8 cellular contexts compared by ENCODE assay signal in genomic region chr16:88569985-88570690, GRCh38. TPM values are rescaled to one million over a fixed set of nuclear protein-coding genes. Genes with fewer than 3 reads are reported as not detected.
A peak's percentile ranks its signal among the peaks of the same experiment; 100 is the strongest.
DNase-seq lines count a peak whose midpoint lies in the region; ATAC-seq and TF ChIP-seq lines count a peak whose summit lies in the region.

Gene ZC3H18, plus strand, starts transcription at chr16:88570403. Its CDS starts 6,721 bp downstream, at chr16:88577124.

- H4K20me1 ChIP-seq in IMR-90 (ENCODE audit: insufficient read depth, low read length): peaks cover 28% of the 10 kb centered on the region
- peaks cover 18% of the 10 kb centered on the region for H4K20me1 ChIP-seq in OCI-LY7 (ENCODE audit: insufficient read depth, low read length)

- peaks cover 16 to 48% of the 10 kb centered on the region in 2 experiments for H3K79me1 ChIP-seq in IMR-90 (ENCODE audit: low read depth in 1 of 2, low read length in 2 of 2)

- H2BK5ac ChIP-seq in IMR-90 (ENCODE audit: low read depth, low read length, poor library complexity, severe bottlenecking): peak within 1 kb of the TSS; percentile 92

- H3K14ac ChIP-seq in IMR-90 (replicated peaks; ENCODE audit: low read depth, low read length): peak within 1 kb of the TSS; percentile 62

- peak within 1 kb of the TSS; percentile 91 for H2AK5ac ChIP-seq in IMR-90 (ENCODE audit: low read depth, low read length)

- H3K9me3 ChIP-seq in IMR-90 (ENCODE audit: control insufficient read depth, insufficient read depth, low read length): no peaks in the 10 kb centered on the region
- no peaks in the 10 kb centered on the region for H3K9me3 ChIP-seq in OCI-LY7 (ENCODE audit: low read length)

- TF ChIP-seq CTCF in IMR-90 (conservative IDR thresholded peaks at IDR 0.05; ENCODE audit: low read depth, low read length) (no peak), OCI-LY7 (conservative IDR thresholded peaks at IDR 0.05; ENCODE audit: low read length) (no peak)

- H3K27me3 ChIP-seq in IMR-90 (ENCODE audit: control insufficient read depth, insufficient read depth, low read length): no peaks in the 10 kb centered on the region

- H2AFZ ChIP-seq in IMR-90 (replicated peaks; ENCODE audit: low read length, poor library complexity) (peak within 1 kb of the TSS; percentile 96), OCI-LY7 (ENCODE audit: low read length) (peak within 1 kb of the TSS; percentile 91)

- no peak within 1 kb of the TSS for H2BK20ac ChIP-seq in IMR-90 (ENCODE audit: low read depth, low read length)

- peak within 1 kb of the TSS; percentile 46; the same call in 1 of the 2 replicates for H3K18ac ChIP-seq in IMR-90 (ENCODE audit: low read depth, low read length)

- peak within 1 kb of the TSS; percentile 98 for H3K4me3 ChIP-seq in IMR-90 (ENCODE audit: insufficient read depth, low read depth, low read length)
- H3K4me3 ChIP-seq in OCI-LY7 (ENCODE audit: low read depth, low read length, poor library complexity, severe bottlenecking): peak within 1 kb of the TSS; percentile 98

- CTCF ChIA-PET in IMR-90 (lab: Yijun Ruan, JAX): no interaction called here
- CTCF ChIA-PET in OCI-LY7 (lab: Charles Lee; ENCODE audit: unreplicated experiment): interaction anchor here (0.6 kb wide), 3 partner anchors 12 to 614 kb away, joined by 4 to 9 read pairs (median 7); partner anchors contain the start of gene ZFPM1

- H4K91ac ChIP-seq in IMR-90 (ENCODE audit: insufficient read depth, low read depth, low read length): peak within 1 kb of the TSS; percentile 81; the same call in 1 of the 2 replicates

- peaks cover 54% of the 10 kb centered on the region for H3K79me2 ChIP-seq in OCI-LY7 (ENCODE audit: insufficient read depth, low read depth, low read length)

- peak within 1 kb of the TSS; percentile 93 for H2AK9ac ChIP-seq in IMR-90 (replicated peaks; ENCODE audit: low read depth, low read length, poor library complexity)

- H3K56ac ChIP-seq in IMR-90 (ENCODE audit: extremely low read depth, insufficient read depth, low read length): peak within 1 kb of the TSS; percentile 55

- peak within 1 kb of the TSS; percentile 92 for H4K5ac ChIP-seq in IMR-90 (ENCODE audit: low read depth, low read length)

- H3K36me3 ChIP-seq in IMR-90 (ENCODE audit: control insufficient read depth, insufficient read depth, low read length): peaks cover 7% of the 10 kb centered on the region
- peaks cover 35% of the 10 kb centered on the region for H3K36me3 ChIP-seq in OCI-LY7 (ENCODE audit: insufficient read depth, low read length)

- peak within 1 kb of the TSS; percentile 99 for H3K9ac ChIP-seq in IMR-90 (ENCODE audit: low read depth, low read length)

- H4K8ac ChIP-seq in IMR-90 (ENCODE audit: low read depth in 2 of 2, low read length in 2 of 2): peak within 1 kb of the TSS; percentile 85 to 98

- TF ChIP-seq POLR2A in IMR-90 (IDR thresholded peaks at IDR 0.05; ENCODE audit: low read depth, low read length): peak; percentile 83

- H3K9me1 ChIP-seq in IMR-90 (ENCODE audit: insufficient read depth, low read length): peaks cover 4% of the 10 kb centered on the region

- peak within 1 kb of the TSS; percentile 44; the same call in 1 of the 2 replicates for H2BK120ac ChIP-seq in IMR-90 (ENCODE audit: low read depth, low read length)

- WGBS in IMR-90 (ENCODE audit: extremely low coverage in 2 of 2, insufficient read length in 1 of 2), 2 experiments: 0% methylated on average over 42 of the region's 90 CpGs; no CpG with 5 or more reads in 1 of the 2 experiments

- H3K9me2 ChIP-seq in OCI-LY7 (ENCODE audit: insufficient read depth, low read length): no peaks in the 10 kb centered on the region

- intact Hi-C loops in IMR-90 (cut with micrococcal nuclease): loop anchor here (10.0 kb wide), 1 partner anchor 615 kb away; the partner anchor contains the start of gene BANP
- intact Hi-C loops in OCI-LY7 (cut with micrococcal nuclease; ENCODE audit: unreplicated experiment): loop anchor here (5.0 kb wide), 2 partner anchors 118 to 132 kb away; partner anchors contain the start of gene ZFPM1

- H3K4me2 ChIP-seq in IMR-90 (ENCODE audit: low read depth, low read length) (peak within 1 kb of the TSS; percentile 99), OCI-LY7 (ENCODE audit: low read length) (peak within 1 kb of the TSS; percentile 100)

- H3K4me1 ChIP-seq in IMR-90 (ENCODE audit: control insufficient read depth, insufficient read depth, low read length) (peaks cover 8% of the 10 kb centered on the region), OCI-LY7 (ENCODE audit: insufficient read depth, low read length, poor library complexity, severe bottlenecking) (peaks cover 22% of the 10 kb centered on the region)

- dilution Hi-C loops in IMR-90 (cut with HindIII; ENCODE audit: low sequenced_read_pairs, unreplicated experiment): no loop called here

- H3K23ac ChIP-seq in IMR-90 (ENCODE audit: low read depth, low read length): peak within 1 kb of the TSS; percentile 93

- H2BK15ac ChIP-seq in IMR-90 (ENCODE audit: low read depth, low read length): peak within 1 kb of the TSS; percentile 15; the same call in 1 of the 3 replicates

- ATAC-seq in GM21526 (IDR thresholded peaks at IDR 0.05; ENCODE audit: low FRiP score, unreplicated experiment): peak; percentile 57
- ATAC-seq in IMR-90 (ENCODE audit: low read depth): peak; percentile 95

- H3K4ac ChIP-seq in IMR-90 (ENCODE audit: low read depth, low read length): peak within 1 kb of the TSS; percentile 96

- no peak for TF ChIP-seq RAD21 in IMR-90 (IDR thresholded peaks at IDR 0.05; ENCODE audit: low read length)

- BruUV-seq in IMR-90 (replicated peaks; lab: Mats Ljungman, UMichigan): no TSS peak
- no TSS peak for BruUV-seq in OCI-LY7 (replicated peaks; lab: Mats Ljungman, UMichigan)

- POLR2A ChIA-PET in IMR-90 (lab: Charles Lee; ENCODE audit: unreplicated experiment): interaction anchor here (0.5 to 0.6 kb wide), 3 partner anchors 34 to 116 kb away, joined by 3 to 8 read pairs (median 3); no protein-coding TSS in a partner anchor
- POLR2A ChIA-PET in OCI-LY7 (lab: Charles Lee): interaction anchor here (0.6 to 1.8 kb wide), 7 partner anchors 16 to 1295 kb away, joined by 3 to 4 read pairs (median 3); no protein-coding TSS in a partner anchor

- DNase-seq in Caki2 (ENCODE audit: low read depth) (peak; percentile 90), IMR-90 (peak; percentile 92), OCI-LY7 (ENCODE audit: low spot score) (peak; percentile 98), activated T-cell treated with anti-CD3 and anti-CD28 coated beads for 1 hour (ENCODE audit: low read depth) (peak; percentile 99), epidermal melanocyte (ENCODE audit: insufficient read length, low spot score) (peak; percentile 93), middle frontal gyrus (ENCODE audit: extremely low spot score, low spot score) (peak; percentile 94)
- peak; percentile 97 to 98 for DNase-seq in stimulated activated CD8-positive, alpha-beta memory T cell treated with anti-CD3 and anti-CD28 coated beads, Interleukin-2, amount 100 ng/mL, for 1 hour (ENCODE audit: low read depth in 2 of 2)

- peak within 1 kb of the TSS; percentile 100 for H3K27ac ChIP-seq in IMR-90 (ENCODE audit: insufficient read depth, low read length)
- H3K27ac ChIP-seq in OCI-LY7 (ENCODE audit: low read depth, low read length, poor library complexity, severe bottlenecking): peak within 1 kb of the TSS; percentile 48

- in situ Hi-C loops in Caki2 (cut with HindIII; ENCODE audit: low pct_unique_long_range_greater_than_20kb, low sequenced_read_pairs): no loop called here
- in situ Hi-C loops in IMR-90 (cut with MboI; ENCODE audit: low sequenced_read_pairs): no loop called here

TF ChIP-seq in IMR-90, 13 proteins besides CTCF, POLR2A, EP300 and RAD21:
- TF ChIP-seq USF2 (IDR thresholded peaks at IDR 0.05; ENCODE audit: low read depth, low read length) (peak; percentile 99), BHLHE40 (IDR thresholded peaks at IDR 0.05; ENCODE audit: low read depth, low read length) (peak; percentile 82), CHD1 (IDR thresholded peaks at IDR 0.05; ENCODE audit: low read depth, low read length) (no peak), MXI1 (IDR thresholded peaks at IDR 0.05; ENCODE audit: borderline replicate concordance, low read depth, low read length) (peak; percentile 56; the same call in 1 of the 2 replicates), NFE2L2 (IDR thresholded peaks at IDR 0.05; ENCODE audit: low read depth, low read length) (no peak), MAZ (IDR thresholded peaks at IDR 0.05; ENCODE audit: borderline replicate concordance, low read depth, low read length) (peak; percentile 96; the same call in 1 of the 2 replicates), ELK1 (IDR thresholded peaks at IDR 0.05; ENCODE audit: borderline replicate concordance, low read depth, low read length) (no peak)

RNA-seq across cellular contexts. Expression of gene ZC3H18, which starts in this region (rescaled TPM):
- total RNA-seq in Caki2 (2014; rRNA removed; shearing (Covaris generic); ENCODE audit: low replicate concordance): 14.2 and 16.9 TPM in 2 replicates
- total RNA-seq in IMR-90 (2012; rRNA removed) (3.4 and 4.2 TPM in 2 replicates), OCI-LY7 (2022) (72.1 and 79.0 TPM in 2 replicates)
- polyA plus RNA-seq in IMR-90 (2012; rRNA removed): 21.3 and 22.7 TPM in 2 replicates
- 15.4 and 23.2 TPM in 2 replicates for polyA plus RNA-seq in IMR-90 (2012; cell fraction: cytosol; rRNA removed)
- 64.2 and 65.2 TPM in 2 replicates for polyA plus RNA-seq in IMR-90 (2012; cell fraction: nucleus; rRNA removed; ENCODE audit: low replicate concordance)
- total RNA-seq in OCI-LY7 (2014; rRNA removed; shearing (Covaris generic)): 22.2 and 26.6 TPM in 2 replicates

Comparison
In these comparisons a context has a peak if more than half of its experiments do, and no peak if none do; other contexts are left out.
1. Peak in every context shown above with its lines: DNase-seq, ATAC-seq, H3K4me3 ChIP-seq and H3K27ac ChIP-seq.